Comparison of ENCODE assay signal across 21 cellular contexts in the genomic region with DNA sequence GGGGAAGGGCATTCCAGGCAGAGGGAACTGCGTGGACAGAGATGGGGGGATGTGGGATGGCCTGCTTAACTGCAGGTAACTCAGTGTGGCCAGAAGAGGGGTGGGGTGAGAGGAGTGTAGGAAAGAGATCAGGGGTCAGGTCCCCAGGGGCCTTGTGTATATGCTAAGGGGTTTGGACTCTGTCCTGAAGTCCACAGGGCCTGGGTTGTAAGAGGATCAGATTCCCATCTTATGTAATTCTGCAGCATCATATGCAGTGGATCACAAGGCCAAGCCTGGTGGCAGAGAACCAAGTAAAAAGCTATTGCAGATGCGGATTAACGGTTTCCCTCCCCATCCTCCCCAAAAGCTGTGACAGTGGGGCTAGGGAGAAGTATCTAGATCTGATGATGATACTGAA.
A peak's percentile ranks its signal among the peaks of the same experiment; 100 is the strongest.
DNase-seq lines count a peak whose midpoint lies in the region; ATAC-seq, FAIRE-seq and TF ChIP-seq lines count a peak whose summit lies in the region.
"Had no signal": no experiment of that assay in that cellular context is flagged by ENCODE, and none has a peak within 500 bp of the region (broad histone marks: within the 10 kb centered on the region; RNA-seq: fewer than 3 reads in every experiment).

No MANE protein-coding gene starts in this region.

- TF ChIP-seq POLR2A in H54 (IDR thresholded peaks at IDR 0.05; ENCODE audit: low read depth, low read length): no peak

- peak overlapping the region; percentile 55 for H3K27ac Mint-ChIP-seq in memory B cell
- H3K27ac Mint-ChIP-seq in stimulated activated naive B cell treated with anti-CD40 and anti-IgM and Interleukin-4, amounts not matched to agents 10 μg/mL and 1 μg/mL and 100 μg/mL, for 72 hours: peak overlapping the region; percentile 48
- H3K27ac Mint-ChIP-seq: CD8-positive, alpha-beta T cell had no signal

- DNase-seq in HuH-7 (ENCODE audit: low spot score) (peak; percentile 24), choroid plexus epithelial cell (ENCODE audit: low read depth) (peak; percentile 46), memory B cell (ENCODE audit: low spot score in 2 of 2) (no peak), LoVo (ENCODE audit: low spot score) (no peak), NOMO-1 treated with dmso at 0.1 percent for 144 hours (lab: John Stamatoyannopoulos, UW; ENCODE audit: unreplicated experiment) (no peak), H54 (ENCODE audit: insufficient read length, low spot score) (no peak)
- DNase-seq in stimulated activated naive B cell treated with anti-CD40 and anti-IgM and Interleukin-4, amounts not matched to agents 10 μg/mL and 1 μg/mL and 100 μg/mL, for 72 hours: no peak
- DNase-seq: CD8-positive, alpha-beta T cell; KG1; NCI-H1092 treated with DMSO at 0.1 percent for 48 hours; NCI-H146; NCI-H2029 treated with DMSO at 0.1 percent for 48 hours; NCI-H226; NCI-H510A treated with DMSO at 0.1 percent for 48 hours; NCI-H748 treated with DMSO at 0.1 percent for 48 hours; Peyer's patch had no signal

- peaks cover 19% of the 10 kb centered on the region for H3K4me1 Mint-ChIP-seq in memory B cell
- H3K4me1 Mint-ChIP-seq in stimulated activated naive B cell treated with anti-CD40 and anti-IgM and Interleukin-4, amounts not matched to agents 10 μg/mL and 1 μg/mL and 100 μg/mL, for 72 hours: peaks cover 24 to 81% of the 10 kb centered on the region in 2 donors

- TF ChIP-seq CTCF in choroid plexus epithelial cell (conservative IDR thresholded peaks at IDR 0.05; ENCODE audit: low read depth, low read length): no peak

- ATAC-seq in memory B cell (ENCODE audit: low read depth): no peak
- ATAC-seq in stimulated activated naive B cell treated with anti-CD40 and anti-IgM and Interleukin-4, amounts not matched to agents 10 μg/mL and 1 μg/mL and 100 μg/mL, for 72 hours (replicated peaks): no peak
- ATAC-seq: CD8-positive, alpha-beta T cell; SK-N-SH treated with all-trans-retinoic acid at 6 μM for 48 hours had no signal

- no peak overlapping the region for H3K4me3 ChIP-seq in choroid plexus epithelial cell (ENCODE audit: low read depth, low read length)
- H3K4me3 ChIP-seq: BLaER1 treated with 17β-estradiol and CSF1 and Interleukin-3, amounts not matched to agents 10 nM and 100 nM; Peyer's patch had no signal

- H3K27me3 Mint-ChIP-seq in memory B cell: no peaks in the 10 kb centered on the region
- H3K27me3 Mint-ChIP-seq in stimulated activated naive B cell treated with anti-CD40 and anti-IgM and Interleukin-4, amounts not matched to agents 10 μg/mL and 1 μg/mL and 100 μg/mL, for 72 hours: no peaks in the 10 kb centered on the region

- H3K9me3 Mint-ChIP-seq in memory B cell: peaks cover 2% of the 10 kb centered on the region
- peaks cover 2 to 3% of the 10 kb centered on the region in 2 donors for H3K9me3 Mint-ChIP-seq in stimulated activated naive B cell treated with anti-CD40 and anti-IgM and Interleukin-4, amounts not matched to agents 10 μg/mL and 1 μg/mL and 100 μg/mL, for 72 hours
- H3K9me3 Mint-ChIP-seq: CD8-positive, alpha-beta T cell had no signal

- no peak for FAIRE-seq in H54 (lab: Jason Lieb, UNC)
- FAIRE-seq: GM12892, GM18507, GM19239 had no signal

- peaks cover 5% of the 10 kb centered on the region for H3K36me3 Mint-ChIP-seq in memory B cell
- H3K36me3 Mint-ChIP-seq in stimulated activated naive B cell treated with anti-CD40 and anti-IgM and Interleukin-4, amounts not matched to agents 10 μg/mL and 1 μg/mL and 100 μg/mL, for 72 hours: peaks cover 7 to 16% of the 10 kb centered on the region in 2 donors

- no peak overlapping the region for H3K4me3 Mint-ChIP-seq in memory B cell
- H3K4me3 Mint-ChIP-seq in stimulated activated naive B cell treated with anti-CD40 and anti-IgM and Interleukin-4, amounts not matched to agents 10 μg/mL and 1 μg/mL and 100 μg/mL, for 72 hours: no peak overlapping the region
- H3K4me3 Mint-ChIP-seq: CD8-positive, alpha-beta T cell had no signal

Comparison
In these comparisons a context has a peak if more than half of its experiments do, and no peak if none do; other contexts are left out.
1. DNase-seq: peak in HuH-7 (single experiment) and choroid plexus epithelial cell (single experiment); none in memory B cell (0 of 2), stimulated activated naive B cell treated with anti-CD40 and anti-IgM and Interleukin-4, amounts not matched to agents 10 μg/mL and 1 μg/mL and 100 μg/mL, for 72 hours (single experiment), LoVo (single experiment), NOMO-1 treated with dmso at 0.1 percent for 144 hours (single experiment) and H54 (single experiment).